ENCODE assay signal across 15 cellular contexts in genomic region chr13:27857271-27857670, GRCh38.
A peak's percentile ranks its signal among the peaks of the same experiment; 100 is the strongest.
DNase-seq lines count a peak whose midpoint lies in the region; ATAC-seq lines count a peak whose summit lies in the region.
"Had no signal": no experiment of that assay in that cellular context is flagged by ENCODE, and none has a peak within 500 bp of the region (broad histone marks: within the 10 kb centered on the region; RNA-seq: fewer than 3 reads in every experiment).

No MANE protein-coding gene starts in this region.

- DNase-seq in NCI-H2107 treated with DMSO at 0.1 percent for 48 hours (lab: John Stamatoyannopoulos, UW; ENCODE audit: unreplicated experiment) (peak; percentile 24), NCI-H2107 (lab: John Stamatoyannopoulos, UW) (no peak), NCI-H2081 treated with DMSO at 0.1 percent for 48 hours (lab: John Stamatoyannopoulos, UW) (peak; percentile 59), NCI-H69 (lab: John Stamatoyannopoulos, UW) (peak; percentile 83), myocyte (ENCODE audit: low read depth) (peak; percentile 42)
- no peak for DNase-seq in activated naive CD4-positive, alpha-beta T cell treated with Interleukin-2 at 50 U/mL for 16 hours
- DNase-seq: 8988T; activated T-cell treated with anti-CD3 and anti-CD28 coated beads, Interleukin-2, amount 50 U/mL, for 48 hours; head of caudate nucleus; stimulated activated CD4-positive, alpha-beta T cell treated with anti-CD3 and anti-CD28 coated beads, Interleukin-12 subunit alpha, Interleukin-12 subunit beta, amount 100 ng/mL, for 4 hours; T1000; uterus had no signal

- no peak for ATAC-seq in GM19455 (IDR thresholded peaks at IDR 0.05; ENCODE audit: unreplicated experiment)
- no peak for ATAC-seq in GM21529 (IDR thresholded peaks at IDR 0.05; ENCODE audit: unreplicated experiment)
- ATAC-seq: activated CD4-positive, CD25-positive, alpha-beta regulatory T cell treated with anti-CD3 and anti-CD28 coated beads, Interleukin-2, amount 50 U/mL, for 24 hours had no signal

Comparison
In these comparisons a context has a peak if more than half of its experiments do, and no peak if none do; other contexts are left out.
1. DNase-seq: peak in NCI-H2107 treated with DMSO at 0.1 percent for 48 hours (single experiment), NCI-H2081 treated with DMSO at 0.1 percent for 48 hours (single experiment), NCI-H69 (single experiment) and myocyte (single experiment); none in NCI-H2107 (single experiment) and activated naive CD4-positive, alpha-beta T cell treated with Interleukin-2 at 50 U/mL for 16 hours (single experiment).